Comparison of ENCODE assay signal across 1 cellular context in genomic region chr19:39409886-39410619, GRCh38.
TF ChIP-seq lines count a peak whose summit lies in the region.

No MANE protein-coding gene starts in this region.

TF ChIP-seq in IMR-90, 13 proteins besides CTCF, POLR2A, EP300 and RAD21:
- TF ChIP-seq MAZ (IDR thresholded peaks at IDR 0.05; ENCODE audit: borderline replicate concordance, low read depth, low read length) (peak; percentile 41), NFE2L2 (IDR thresholded peaks at IDR 0.05; ENCODE audit: low read depth, low read length) (no peak), MAFK (IDR thresholded peaks at IDR 0.05; ENCODE audit: low read depth, low read length) (no peak), RCOR1 (IDR thresholded peaks at IDR 0.05; ENCODE audit: insufficient replicate concordance, low read length) (no peak), BHLHE40 (IDR thresholded peaks at IDR 0.05; ENCODE audit: low read depth, low read length) (0 out of 2 replicates have a peak, but pooled peaks have one; percentile 8), ELK1 (IDR thresholded peaks at IDR 0.05; ENCODE audit: borderline replicate concordance, low read depth, low read length) (no peak), SMC3 (IDR thresholded peaks at IDR 0.05; ENCODE audit: low read depth, low read length) (no peak), MXI1 (IDR thresholded peaks at IDR 0.05; ENCODE audit: borderline replicate concordance, low read depth, low read length) (no peak), FOS (IDR thresholded peaks at IDR 0.05; ENCODE audit: low read depth, low read length) (no peak), CHD1 (IDR thresholded peaks at IDR 0.05; ENCODE audit: low read depth, low read length) (no peak; the same call in 1 of the 2 replicates), RFX5 (IDR thresholded peaks at IDR 0.05; ENCODE audit: low read depth, low read length) (no peak)
- TF ChIP-seq, protein P1, sequence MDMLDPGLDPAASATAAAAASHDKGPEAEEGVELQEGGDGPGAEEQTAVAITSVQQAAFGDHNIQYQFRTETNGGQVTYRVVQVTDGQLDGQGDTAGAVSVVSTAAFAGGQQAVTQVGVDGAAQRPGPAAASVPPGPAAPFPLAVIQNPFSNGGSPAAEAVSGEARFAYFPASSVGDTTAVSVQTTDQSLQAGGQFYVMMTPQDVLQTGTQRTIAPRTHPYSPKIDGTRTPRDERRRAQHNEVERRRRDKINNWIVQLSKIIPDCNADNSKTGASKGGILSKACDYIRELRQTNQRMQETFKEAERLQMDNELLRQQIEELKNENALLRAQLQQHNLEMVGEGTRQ (IDR thresholded peaks at IDR 0.05; ENCODE audit: low read depth, low read length), result peak; percentile 18; the same call in 1 of the 2 replicates
